10 cellular contexts compared by ENCODE assay signal in the genomic region with DNA sequence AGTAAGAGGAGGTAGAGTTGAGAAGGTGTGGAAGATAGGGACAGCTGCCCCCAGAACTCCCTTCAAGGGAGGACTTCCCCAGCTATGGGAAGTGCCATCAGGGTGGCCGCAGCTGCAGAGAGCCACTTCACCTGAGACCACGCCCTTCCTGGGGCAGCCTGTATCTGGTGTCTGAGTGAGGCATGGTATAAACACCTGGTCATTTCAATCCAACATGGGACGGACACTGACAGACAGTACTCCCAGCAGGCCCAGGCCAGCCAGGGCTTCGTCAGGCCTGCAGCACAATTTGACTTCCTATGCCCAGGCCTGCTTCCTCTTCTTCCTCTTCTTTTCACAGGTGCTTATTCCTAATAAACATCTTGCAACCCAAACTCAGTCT. TPM values are rescaled to one million over a fixed set of nuclear protein-coding genes. Genes with fewer than 3 reads are reported as not detected.
A peak's percentile ranks its signal among the peaks of the same experiment; 100 is the strongest.
DNase-seq lines count a peak whose midpoint lies in the region; ATAC-seq and TF ChIP-seq lines count a peak whose summit lies in the region.
"Had no signal": no experiment of that assay in that cellular context is flagged by ENCODE, and none has a peak within 500 bp of the region (broad histone marks: within the 10 kb centered on the region; RNA-seq: fewer than 3 reads in every experiment).

No MANE protein-coding gene starts in this region.

- ATAC-seq in WTC11 (no peak), esophagus mucosa (no peak)

- H3K36me3 ChIP-seq in BLaER1 treated with 17β-estradiol and CSF1 and Interleukin-3, amounts not matched to agents 10 nM and 100 nM, result peaks cover 0 to 27% (median 8%) of the 10 kb centered on the region in 11 experiments; a peak in 10 of 22 replicates

- CTCF ChIA-PET in WTC11 (lab: Charles Lee), result interaction anchor here (0.7 to 3.2 kb wide), 12 partner anchors 9 to 89 kb away, joined by 4 to 42 read pairs (median 8); a partner anchor contains a TSS

- H3K36me3 Mint-ChIP-seq in HFFc6 (ENCODE audit: low read depth), result peaks cover 15% of the 10 kb centered on the region
- peaks cover 10% of the 10 kb centered on the region for H3K36me3 Mint-ChIP-seq in WTC11
- H3K36me3 Mint-ChIP-seq in nephron progenitor cell (ENCODE audit: low read depth), result peaks cover 39% of the 10 kb centered on the region
- H3K36me3 Mint-ChIP-seq: CD4-positive, CD25-positive, alpha-beta regulatory T cell had no signal

- H3K4me3 ChIP-seq in BLaER1 treated with 17β-estradiol and CSF1 and Interleukin-3, amounts not matched to agents 10 nM and 100 nM, result peak overlapping the region in 4 of 10 experiments; percentile 5 to 83 (median 25); a peak in 4 of 20 replicates

- H3K4me1 Mint-ChIP-seq in HFFc6 (ENCODE audit: low read depth) (peaks cover 34% of the 10 kb centered on the region), WTC11 (peaks cover 33% of the 10 kb centered on the region), nephron progenitor cell (peaks cover 40% of the 10 kb centered on the region)

- H3K9me3 Mint-ChIP-seq in HFFc6 (no peaks in the 10 kb centered on the region), WTC11 (no peaks in the 10 kb centered on the region), nephron progenitor cell (no peaks in the 10 kb centered on the region)
- H3K9me3 Mint-ChIP-seq: CD4-positive, CD25-positive, alpha-beta regulatory T cell had no signal

- POLR2A ChIA-PET in WTC11 (lab: Charles Lee), result interaction anchor here (1.3 to 2.2 kb wide), 3 partner anchors 19 to 51 kb away, joined by 4 to 8 read pairs (median 6); no protein-coding TSS in a partner anchor

- H3K9ac ChIP-seq in BLaER1 treated with 17β-estradiol and CSF1 and Interleukin-3, amounts not matched to agents 10 nM and 100 nM, result peak overlapping the region in 10 of 11 experiments; percentile 4 to 96 (median 43); a peak in 17 of 22 replicates

- no peaks in the 10 kb centered on the region for H3K27me3 ChIP-seq in BLaER1 treated with 17β-estradiol and CSF1 and Interleukin-3, amounts not matched to agents 10 nM and 100 nM

- DNase-seq in HFFc6 (no peak), WTC11 (ENCODE audit: low spot score) (no peak), nephron progenitor cell (no peak), NCI-H146 treated with DMSO at 0.1 percent for 48 hours (lab: John Stamatoyannopoulos, UW; ENCODE audit: unreplicated experiment) (no peak), NCI-H226 (no peak), glomerular visceral epithelial cell (ENCODE audit: extremely low spot score) (no peak)
- DNase-seq: cortex of kidney had no signal

- peaks cover 28 to 45% (median 31%) of the 10 kb centered on the region in 10 experiments for H3K4me1 ChIP-seq in BLaER1 treated with 17β-estradiol and CSF1 and Interleukin-3, amounts not matched to agents 10 nM and 100 nM

- H3K4me3 Mint-ChIP-seq in HFFc6 (no peak overlapping the region), WTC11 (peak overlapping the region; percentile 87), nephron progenitor cell (peak overlapping the region; percentile 93)

- H3K4me2 ChIP-seq in BLaER1 treated with 17β-estradiol and CSF1 and Interleukin-3, amounts not matched to agents 10 nM and 100 nM, result peak overlapping the region; percentile 74 to 99 (median 94)

- H3K9me3 ChIP-seq in BLaER1 treated with 17β-estradiol and CSF1 and Interleukin-3, amounts not matched to agents 10 nM and 100 nM (replicated peaks in 1 of 11), result no peaks in the 10 kb centered on the region

- H3K27me3 Mint-ChIP-seq in HFFc6 (ENCODE audit: insufficient read depth) (peaks cover 6% of the 10 kb centered on the region), WTC11 (ENCODE audit: low read depth) (peaks cover 29% of the 10 kb centered on the region), nephron progenitor cell (ENCODE audit: low read depth, poor library complexity) (no peaks in the 10 kb centered on the region)

- no peak for TF ChIP-seq CTCF in HFFc6 (IDR thresholded peaks at IDR 0.05)
- no peak for TF ChIP-seq CTCF in WTC11 (IDR thresholded peaks at IDR 0.05)
- no peak for TF ChIP-seq CTCF in nephron progenitor cell (IDR thresholded peaks at IDR 0.05)

- H4K20me1 ChIP-seq in BLaER1 treated with 17β-estradiol and CSF1 and Interleukin-3, amounts not matched to agents 10 nM and 100 nM, result peaks cover 27 to 56% (median 47%) of the 10 kb centered on the region in 11 experiments; a peak in 21 of 22 replicates

- H3K27ac Mint-ChIP-seq in HFFc6 (peak overlapping the region; percentile 65), WTC11 (peak overlapping the region; percentile 76; the same call in 1 of the 2 replicates), nephron progenitor cell (peak overlapping the region; percentile 98)

- peak overlapping the region in 9 of 11 experiments; percentile 1 to 52 (median 12); a peak in 10 of 22 replicates for H3K27ac ChIP-seq in BLaER1 treated with 17β-estradiol and CSF1 and Interleukin-3, amounts not matched to agents 10 nM and 100 nM

TF ChIP-seq in WTC11, 78 proteins besides CTCF, POLR2A, EP300 and RAD21:
- TF ChIP-seq GRHL2 (CRISPR knock-in tag; IDR thresholded peaks at IDR 0.05; ENCODE audit: insufficient replicate concordance, severe bottlenecking), result no peak

RNA-seq across cellular contexts. Expression of a gene that starts 4.5 kb away (rescaled TPM):
- 10 to 100 TPM; 24.5 to 26.3 (median 25.0) TPM for total RNA-seq in HFFc6 (2021; fragmentation: NEBNext Ultra II Directional; extraction: Animal tissue kit (Norgen Biotek cat#: 25700))
- total RNA-seq in WTC11 (2021) (59.1 to 76.3 TPM (median 72.5 TPM) in 3 replicates), esophagus mucosa (4.5 TPM)

RNA-seq across cellular contexts. Expression of a gene that starts 17.1 kb away (rescaled TPM):
- total RNA-seq in HFFc6 (2021; fragmentation: NEBNext Ultra II Directional; extraction: Animal tissue kit (Norgen Biotek cat#: 25700)), result 10 to 100 TPM; 61.1 to 76.6 (median 65.4) TPM
- total RNA-seq in WTC11 (2021) (23.0 to 23.7 TPM (median 23.3 TPM) in 3 replicates), esophagus mucosa (7.1 TPM)

RNA-seq across cellular contexts. Expression of a gene that starts 32.5 kb away (rescaled TPM):
- 10 to 100 TPM; 10.9 to 11.7 (median 11.4) TPM for total RNA-seq in HFFc6 (2021; fragmentation: NEBNext Ultra II Directional; extraction: Animal tissue kit (Norgen Biotek cat#: 25700))
- total RNA-seq in WTC11 (2021) (43.6 to 54.1 TPM (median 52.6 TPM) in 3 replicates), esophagus mucosa (6.2 TPM)

RNA-seq across cellular contexts. Expression of a gene that starts 39.3 kb away (rescaled TPM):
- 1 to 10 TPM; 2.9 to 3.5 (median 3.2) TPM for total RNA-seq in HFFc6 (2021; fragmentation: NEBNext Ultra II Directional; extraction: Animal tissue kit (Norgen Biotek cat#: 25700))
- total RNA-seq in WTC11 (2021) (22.1 to 30.3 TPM (median 27.8 TPM) in 3 replicates), esophagus mucosa (2.0 TPM)

RNA-seq across cellular contexts. Expression of a gene that starts 50.7 kb away (rescaled TPM):
- 10 to 100 TPM in 3 of 6 experiments, 1 to 10 TPM in 3; 8.4 to 11.8 (median 10.1) TPM for total RNA-seq in HFFc6 (2021; fragmentation: NEBNext Ultra II Directional; extraction: Animal tissue kit (Norgen Biotek cat#: 25700))
- 7.8 to 9.2 TPM (median 8.7 TPM) in 3 replicates for total RNA-seq in WTC11 (2021)
- 58.0 TPM for total RNA-seq in esophagus mucosa
